In the genomic region with DNA sequence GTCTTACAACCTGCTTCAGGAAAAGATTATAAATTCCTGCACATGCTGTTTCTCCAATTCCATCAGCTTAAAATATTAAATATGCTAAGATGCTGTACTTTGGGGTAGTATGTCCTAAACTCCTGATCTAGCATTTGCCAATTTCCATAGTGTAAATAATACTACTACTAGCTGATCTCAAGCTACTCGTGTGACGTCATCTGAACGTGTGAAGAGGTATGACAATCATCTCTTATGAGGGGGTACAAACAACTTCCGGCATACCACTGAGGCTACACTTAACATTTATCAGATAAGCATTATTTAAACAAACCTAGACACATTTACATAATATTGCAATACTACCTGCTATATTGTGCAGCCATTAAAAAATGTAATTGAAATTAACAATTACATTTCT, we compare ENCODE assay signal across 9 cellular contexts. TPM values are rescaled to one million over a fixed set of nuclear protein-coding genes. Genes with fewer than 3 reads are reported as not detected.
"Had no signal": no experiment of that assay in that cellular context is flagged by ENCODE, and none has a peak within 500 bp of the region (broad histone marks: within the 10 kb centered on the region; RNA-seq: fewer than 3 reads in every experiment).

No MANE protein-coding gene starts in this region.

- FAIRE-seq: G401.6, GM12878, GM12891, GM12892, GM18507, GM19239 had no signal

- ATAC-seq: GM12878 had no signal

- DNase-seq: GDM1, GF-D8 had no signal

- H3K4me3 ChIP-seq: GM12878 had no signal

RNA-seq across cellular contexts. Expression of gene APELA, which starts 52.4 kb away (rescaled TPM):
- total RNA-seq: G401 had no signal
